Comparison of ENCODE assay signal across 3 cellular contexts in the genomic region with DNA sequence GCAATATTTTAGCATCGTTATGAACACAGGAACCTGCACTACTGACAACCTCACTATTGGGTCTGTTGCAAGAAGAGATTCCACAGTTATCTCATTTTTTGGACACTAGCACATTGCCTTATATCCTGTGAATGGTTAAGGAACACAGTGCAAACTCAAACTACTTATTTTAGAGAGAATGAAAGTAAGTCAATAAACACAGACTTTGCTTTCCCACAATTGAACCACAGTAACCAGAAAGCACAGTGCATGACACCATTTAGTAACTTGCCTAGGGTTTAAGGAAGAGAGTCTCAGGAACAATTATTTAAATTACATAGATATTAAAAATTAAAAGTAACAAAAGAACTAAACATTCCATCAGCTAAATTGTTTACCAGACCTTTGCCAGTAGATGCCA.
"Had no signal": no experiment of that assay in that cellular context is flagged by ENCODE, and none has a peak within 500 bp of the region (broad histone marks: within the 10 kb centered on the region; RNA-seq: fewer than 3 reads in every experiment).

No MANE protein-coding gene starts in this region.

- DNase-seq: GDM1, GF-D8 had no signal

- ATAC-seq: GM12878 had no signal

- H3K4me3 ChIP-seq: GM12878 had no signal
